ENCODE assay signal across 8 cellular contexts in genomic region chr4:17385403-17385802, GRCh38.
A peak's percentile ranks its signal among the peaks of the same experiment; 100 is the strongest.
DNase-seq lines count a peak whose midpoint lies in the region; ATAC-seq lines count a peak whose summit lies in the region.

No MANE protein-coding gene starts in this region.

- peak; percentile 13 for DNase-seq in activated naive CD4-positive, alpha-beta T cell treated with anti-CD3 and anti-CD28 coated beads for 36 hours
- no peak for DNase-seq in activated naive CD4-positive, alpha-beta T cell treated with anti-CD3 and anti-CD28 coated beads, Interleukin-2, amount 50 U/mL, for 16 hours
- DNase-seq in RPMI8226 (peak; percentile 66), glomerular endothelial cell (ENCODE audit: extremely low read depth, low read depth, low spot score) (peak; percentile 2), dedifferentiated amniotic fluid mesenchymal stem cell (ENCODE audit: extremely low spot score) (no peak), iPS-NIHi7 (ENCODE audit: extremely low spot score) (no peak)

- no peaks in the 10 kb centered on the region for H3K27me3 Mint-ChIP-seq in activated naive CD4-positive, alpha-beta T cell treated with anti-CD3 and anti-CD28 coated beads for 36 hours (ENCODE audit: low read depth)

- H3K4me1 Mint-ChIP-seq in activated naive CD4-positive, alpha-beta T cell treated with anti-CD3 and anti-CD28 coated beads for 36 hours (ENCODE audit: low read depth) = peaks cover 15% of the 10 kb centered on the region

- no peak overlapping the region for H3K4me3 Mint-ChIP-seq in activated naive CD4-positive, alpha-beta T cell treated with anti-CD3 and anti-CD28 coated beads for 36 hours

- H3K27ac Mint-ChIP-seq in activated naive CD4-positive, alpha-beta T cell treated with anti-CD3 and anti-CD28 coated beads for 36 hours = no peak overlapping the region

- peaks cover 4% of the 10 kb centered on the region for H3K9me3 Mint-ChIP-seq in activated naive CD4-positive, alpha-beta T cell treated with anti-CD3 and anti-CD28 coated beads for 36 hours

- peak; percentile 63 for ATAC-seq in HG02623 (IDR thresholded peaks at IDR 0.05; ENCODE audit: unreplicated experiment)
- ATAC-seq in HG02970 (IDR thresholded peaks at IDR 0.05; ENCODE audit: low FRiP score, unreplicated experiment) = no peak

- CTCF ChIA-PET in activated naive CD4-positive, alpha-beta T cell treated with anti-CD3 and anti-CD28 coated beads for 36 hours (lab: Charles Lee) = no interaction called here

- H3K36me3 Mint-ChIP-seq in activated naive CD4-positive, alpha-beta T cell treated with anti-CD3 and anti-CD28 coated beads for 36 hours (ENCODE audit: low read depth) = peaks cover 2% of the 10 kb centered on the region

- intact Hi-C loops in activated naive CD4-positive, alpha-beta T cell treated with anti-CD3 and anti-CD28 coated beads for 36 hours (cut with micrococcal nuclease) = no loop called here

Comparison
In these comparisons a context has a peak if more than half of its experiments do, and no peak if none do; other contexts are left out.
1. DNase-seq: peak in activated naive CD4-positive, alpha-beta T cell treated with anti-CD3 and anti-CD28 coated beads for 36 hours (single experiment), RPMI8226 (single experiment) and glomerular endothelial cell (single experiment); none in activated naive CD4-positive, alpha-beta T cell treated with anti-CD3 and anti-CD28 coated beads, Interleukin-2, amount 50 U/mL, for 16 hours (single experiment), dedifferentiated amniotic fluid mesenchymal stem cell (single experiment) and iPS-NIHi7 (single experiment).